In the genomic region with DNA sequence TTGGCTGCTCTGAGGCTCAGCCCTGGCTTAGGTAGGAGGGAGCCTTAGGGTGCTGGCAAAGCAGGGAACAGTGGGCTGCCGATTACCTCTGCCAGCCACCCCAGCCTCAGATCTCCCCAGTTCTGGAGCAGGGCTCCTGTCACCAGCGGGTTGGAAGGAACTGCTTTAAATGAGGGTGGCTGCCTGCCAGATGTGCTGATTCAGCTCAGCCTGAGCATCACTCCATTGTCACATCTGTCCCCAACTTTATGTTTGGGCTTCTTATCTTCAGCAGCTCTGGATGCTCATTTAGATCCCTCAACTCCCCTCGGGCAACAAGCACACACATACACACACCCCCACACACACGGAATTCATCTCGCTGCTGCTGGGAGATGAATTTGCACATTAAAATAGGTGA, we compare ENCODE assay signal across 1 cellular context.
TF ChIP-seq lines count a peak whose summit lies in the region.

No MANE protein-coding gene starts in this region.

TF ChIP-seq in SK-N-SH, 30 proteins besides CTCF, POLR2A, EP300 and RAD21 (continued from another document):
- TF ChIP-seq, protein P1, sequence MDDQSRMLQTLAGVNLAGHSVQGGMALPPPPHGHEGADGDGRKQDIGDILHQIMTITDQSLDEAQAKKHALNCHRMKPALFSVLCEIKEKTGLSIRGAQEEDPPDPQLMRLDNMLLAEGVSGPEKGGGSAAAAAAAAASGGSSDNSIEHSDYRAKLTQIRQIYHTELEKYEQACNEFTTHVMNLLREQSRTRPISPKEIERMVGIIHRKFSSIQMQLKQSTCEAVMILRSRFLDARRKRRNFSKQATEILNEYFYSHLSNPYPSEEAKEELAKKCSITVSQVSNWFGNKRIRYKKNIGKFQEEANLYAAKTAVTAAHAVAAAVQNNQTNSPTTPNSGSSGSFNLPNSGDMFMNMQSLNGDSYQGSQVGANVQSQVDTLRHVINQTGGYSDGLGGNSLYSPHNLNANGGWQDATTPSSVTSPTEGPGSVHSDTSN (IDR thresholded peaks at IDR 0.05), result no peak
- TF ChIP-seq TCF12 (IDR thresholded peaks at IDR 0.05) (no peak), POLR2AphosphoS5 (IDR thresholded peaks at IDR 0.05; ENCODE audit: low read depth, low read length) (no peak), MEF2A (IDR thresholded peaks at IDR 0.05; ENCODE audit: borderline replicate concordance, low read depth) (no peak)
